9 cellular contexts compared by ENCODE assay signal in the genomic region with DNA sequence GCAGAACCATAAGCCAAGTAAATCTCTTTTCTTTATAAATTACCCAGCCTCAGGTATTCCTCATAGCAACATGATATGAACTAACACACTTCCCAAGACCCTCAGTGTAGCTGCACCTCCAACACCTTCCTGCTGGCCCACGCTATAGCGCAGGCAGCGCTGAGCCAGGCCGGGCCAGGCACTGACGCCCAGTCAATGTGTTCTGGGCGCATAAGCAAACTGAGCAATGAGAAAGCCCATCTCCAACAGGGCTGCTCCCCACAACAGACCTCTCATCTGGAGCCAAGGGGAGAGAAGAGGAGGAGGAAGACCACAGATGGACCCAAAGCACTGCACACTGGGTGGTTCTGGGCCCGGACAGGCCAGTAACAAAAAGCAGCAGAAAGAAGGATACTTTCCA. TPM values are rescaled to one million over a fixed set of nuclear protein-coding genes. Genes with fewer than 3 reads are reported as not detected.
A peak's percentile ranks its signal among the peaks of the same experiment; 100 is the strongest.
DNase-seq lines count a peak whose midpoint lies in the region; ATAC-seq, FAIRE-seq and TF ChIP-seq lines count a peak whose summit lies in the region.
"Had no signal": no experiment of that assay in that cellular context is flagged by ENCODE, and none has a peak within 500 bp of the region (broad histone marks: within the 10 kb centered on the region; RNA-seq: fewer than 3 reads in every experiment).

No MANE protein-coding gene starts in this region.

- H3K27ac ChIP-seq in cardiac muscle cell, result peak overlapping the region; percentile 62
- H3K27ac ChIP-seq in colonic mucosa, result peak overlapping the region; percentile 63
- peak overlapping the region; percentile 87 for H3K27ac ChIP-seq in upper lobe of right lung
- H3K27ac ChIP-seq in pancreas, result peak overlapping the region in 2 of 4 donors; percentile 45 to 66

- H3K36me3 Mint-ChIP-seq in natural killer cell treated with Interleukin-12 subunit alpha and Interleukin-12 subunit beta and Interleukin-15 and Interleukin-18, amount 100 ng/mL, for 72 hours, result peaks cover 4% of the 10 kb centered on the region

- TF ChIP-seq CTCF in cardiac muscle cell (IDR thresholded peaks at IDR 0.05; ENCODE audit: low read depth, low read length) (no peak), colonic mucosa (IDR thresholded peaks at IDR 0.05) (no peak), upper lobe of right lung (IDR thresholded peaks at IDR 0.05) (no peak), pancreas (IDR thresholded peaks at IDR 0.05) (no peak)

- peak overlapping the region; percentile 93 to 94 for H3K27ac Mint-ChIP-seq in natural killer cell treated with Interleukin-12 subunit alpha and Interleukin-12 subunit beta and Interleukin-15 and Interleukin-18, amount 100 ng/mL, for 72 hours

- no peak for ATAC-seq in natural killer cell treated with Interleukin-12 subunit alpha and Interleukin-12 subunit beta and Interleukin-15 and Interleukin-18, amount 100 ng/mL, for 72 hours
- ATAC-seq in upper lobe of right lung (no peak), pancreas (no peak)

- WGBS in pancreas, 2 donors, result 86 to 88% methylated on average over 7 of the region's 7 CpGs

- peaks cover 91 to 93% of the 10 kb centered on the region in 2 donors for H3K4me1 Mint-ChIP-seq in natural killer cell treated with Interleukin-12 subunit alpha and Interleukin-12 subunit beta and Interleukin-15 and Interleukin-18, amount 100 ng/mL, for 72 hours (ENCODE audit: low read depth in 2 of 2)

- intact Hi-C loops in cardiac septum (cut with DNase I) (loop anchor here (5.0 kb wide), 2 partner anchors 39 to 56 kb away; partner anchors contain the start of gene FAM53B), colonic mucosa (cut with DNase I) (no loop called here), upper lobe of right lung (cut with DNase I) (no loop called here), pancreas (cut with DNase I) (no loop called here)

- H3K9me3 ChIP-seq in cardiac muscle cell (ENCODE audit: low read depth) (no peaks in the 10 kb centered on the region), colonic mucosa (no peaks in the 10 kb centered on the region), upper lobe of right lung (no peaks in the 10 kb centered on the region), pancreas (no peaks in the 10 kb centered on the region)

- no peak for FAIRE-seq in pancreas (lab: Jason Lieb, UNC)
- FAIRE-seq: TTC549 had no signal

- H3K9ac ChIP-seq in colonic mucosa (ENCODE audit: low read depth in 2 of 2, low read length in 2 of 2), result peak overlapping the region in 1 of 2 donors; percentile 55

- H3K27me3 Mint-ChIP-seq in natural killer cell treated with Interleukin-12 subunit alpha and Interleukin-12 subunit beta and Interleukin-15 and Interleukin-18, amount 100 ng/mL, for 72 hours, result no peaks in the 10 kb centered on the region

- H3K4me3 ChIP-seq in cardiac muscle cell, result no peak overlapping the region
- no peak overlapping the region for H3K4me3 ChIP-seq in colonic mucosa
- H3K4me3 ChIP-seq in upper lobe of right lung, result no peak overlapping the region
- H3K4me3 ChIP-seq in pancreas, result no peak overlapping the region

- H3K27me3 ChIP-seq in cardiac muscle cell, result no peaks in the 10 kb centered on the region
- H3K27me3 ChIP-seq in colonic mucosa, result no peaks in the 10 kb centered on the region
- H3K27me3 ChIP-seq in upper lobe of right lung, result no peaks in the 10 kb centered on the region
- no peaks in the 10 kb centered on the region for H3K27me3 ChIP-seq in pancreas

- H3K36me3 ChIP-seq in cardiac muscle cell (no peaks in the 10 kb centered on the region), colonic mucosa (peaks cover 6% of the 10 kb centered on the region), upper lobe of right lung (no peaks in the 10 kb centered on the region), pancreas (peaks cover 0 to 6% (median 0%) of the 10 kb centered on the region in 3 donors)

- no peaks in the 10 kb centered on the region for H3K9me3 Mint-ChIP-seq in natural killer cell treated with Interleukin-12 subunit alpha and Interleukin-12 subunit beta and Interleukin-15 and Interleukin-18, amount 100 ng/mL, for 72 hours

- H3K4me3 Mint-ChIP-seq in natural killer cell treated with Interleukin-12 subunit alpha and Interleukin-12 subunit beta and Interleukin-15 and Interleukin-18, amount 100 ng/mL, for 72 hours, result peak overlapping the region; percentile 83

- peaks cover 35% of the 10 kb centered on the region for H3K4me1 ChIP-seq in cardiac muscle cell (ENCODE audit: low read depth)
- peaks cover 16% of the 10 kb centered on the region for H3K4me1 ChIP-seq in colonic mucosa
- peaks cover 95% of the 10 kb centered on the region for H3K4me1 ChIP-seq in upper lobe of right lung
- H3K4me1 ChIP-seq in pancreas, result peaks cover 31 to 46% (median 44%) of the 10 kb centered on the region in 3 donors

- DNase-seq in cardiac muscle cell (ENCODE audit: low read depth in 1 of 2, low spot score in 1 of 2) (no peak), cardiac septum (ENCODE audit: low spot score) (no peak), colonic mucosa (no peak), upper lobe of right lung (no peak), NCI-H1694 (lab: John Stamatoyannopoulos, UW) (no peak), pancreas (no peak), foreskin melanocyte (no peak)
- no peak for DNase-seq in natural killer cell treated with Interleukin-12 subunit alpha and Interleukin-12 subunit beta and Interleukin-15 and Interleukin-18, amount 100 ng/mL, for 72 hours (ENCODE audit: low spot score)

RNA-seq across cellular contexts. Expression of gene FAM53B, which starts 40.8 kb away (rescaled TPM):
- 28.7 and 34.8 TPM in 2 replicates for total RNA-seq in cardiac muscle cell
- polyA plus RNA-seq in cardiac muscle cell, result 10.2 and 13.6 TPM in 2 replicates
- total RNA-seq in cardiac septum, result 18.5 TPM
- total RNA-seq in colonic mucosa, result 10 to 100 TPM; 43.3 to 45.2 TPM
- 10 to 100 TPM; 16.6 to 21.8 TPM for total RNA-seq in natural killer cell treated with Interleukin-12 subunit alpha and Interleukin-12 subunit beta and Interleukin-15 and Interleukin-18, amount 100 ng/mL, for 72 hours
- 31.4 TPM for total RNA-seq in upper lobe of right lung
- total RNA-seq in pancreas, result 10 to 100 TPM in 1 of 6 donors, 1 to 10 TPM in 5; 6.5 to 16.4 (median 8.5) TPM
- polyA plus RNA-seq in pancreas, result 1 to 10 TPM; 5.3 to 9.7 TPM
